15 cellular contexts compared by ENCODE assay signal in the genomic region with DNA sequence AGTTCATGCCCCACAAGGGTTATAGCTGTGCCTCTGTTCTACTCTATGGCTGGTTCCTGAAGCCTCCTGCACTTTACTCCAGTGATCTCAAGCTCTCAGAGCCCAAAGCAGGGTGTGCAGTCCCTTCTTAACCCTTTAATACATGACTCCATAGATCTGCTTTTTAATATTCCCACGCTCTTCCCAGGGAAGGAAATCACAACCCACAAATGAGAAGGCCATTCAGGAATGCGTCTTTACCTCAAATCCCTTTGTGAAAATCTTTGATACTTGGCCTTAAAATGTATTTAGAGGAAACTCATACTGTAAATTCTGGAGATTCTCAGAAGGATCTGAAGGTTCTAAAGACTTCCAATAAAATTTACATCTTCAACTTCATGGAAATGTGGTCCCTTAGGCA. TPM values are rescaled to one million over a fixed set of nuclear protein-coding genes. Genes with fewer than 3 reads are reported as not detected.
A peak's percentile ranks its signal among the peaks of the same experiment; 100 is the strongest.
DNase-seq lines count a peak whose midpoint lies in the region; ATAC-seq and TF ChIP-seq lines count a peak whose summit lies in the region.
"Had no signal": no experiment of that assay in that cellular context is flagged by ENCODE, and none has a peak within 500 bp of the region (broad histone marks: within the 10 kb centered on the region; RNA-seq: fewer than 3 reads in every experiment).

No MANE protein-coding gene starts in this region.

- no peak overlapping the region for H3K4me3 ChIP-seq in smooth muscle cell
- H3K4me3 ChIP-seq: body of pancreas had no signal

- intact Hi-C loops in left ventricle myocardium superior (cut with micrococcal nuclease) = no loop called here

- peak overlapping the region; percentile 67 for H3K4me2 ChIP-seq in smooth muscle cell

- peak overlapping the region; percentile 78 for H3K27ac ChIP-seq in smooth muscle cell (ENCODE audit: low read depth)

- 24% methylated on average over 2 of the region's 2 CpGs for WGBS in smooth muscle cell (ENCODE audit: low lambda C conversion rate)

- DNase-seq in EL = peak; percentile 82
- peak; percentile 56 for DNase-seq in astrocyte of the hippocampus (ENCODE audit: low read depth, low spot score)
- no peak for DNase-seq in left ventricle myocardium superior
- DNase-seq in smooth muscle cell (lab: John Stamatoyannopoulos, UW; ENCODE audit: unreplicated experiment) = no peak
- DNase-seq in GM10266 (ENCODE audit: extremely low spot score) = no peak
- no peak for DNase-seq in omental fat pad (ENCODE audit: low spot score)
- DNase-seq in HUDEP-2 (lab: John Stamatoyannopoulos, UW; ENCODE audit: unreplicated experiment in 76 of 76) = no peak
- DNase-seq: activated CD8-positive, alpha-beta T cell treated with anti-CD3 and anti-CD28 coated beads for 36 hours; head of caudate nucleus; Kasumi-1; NCI-H1694; NCI-H510A; stimulated activated CD4-positive, alpha-beta T cell treated with anti-CD3 and anti-CD28 coated beads, Interleukin-4, amount 100 ng/mL, for 1 hour had no signal

- H3K4me1 ChIP-seq in smooth muscle cell (ENCODE audit: low read depth) = peaks cover 15% of the 10 kb centered on the region
- H3K4me1 ChIP-seq: body of pancreas had no signal

- H4K20me1 ChIP-seq in smooth muscle cell (ENCODE audit: low read depth) = peaks cover 15% of the 10 kb centered on the region

- H3K27me3 ChIP-seq in smooth muscle cell (ENCODE audit: low read depth) = no peaks in the 10 kb centered on the region
- H3K27me3 ChIP-seq: body of pancreas had no signal

- peaks cover 69% of the 10 kb centered on the region for H3K79me2 ChIP-seq in smooth muscle cell (ENCODE audit: low read depth)

- TF ChIP-seq CTCF in smooth muscle cell (IDR thresholded peaks at IDR 0.05; ENCODE audit: borderline replicate concordance, insufficient read depth, poor library complexity, severe bottlenecking) = no peak
- TF ChIP-seq CTCF in GM10266 (IDR thresholded peaks at IDR 0.05; ENCODE audit: control insufficient read depth, insufficient read depth, low read depth, missing control alignments) = no peak
- TF ChIP-seq CTCF in omental fat pad (IDR thresholded peaks at IDR 0.05) = no peak

- H3K36me3 ChIP-seq in smooth muscle cell (ENCODE audit: low read depth) = no peaks in the 10 kb centered on the region

- peak; percentile 19 for ATAC-seq in left ventricle myocardium superior
- no peak for ATAC-seq in omental fat pad (ENCODE audit: low FRiP score)
- ATAC-seq in GM21367 (IDR thresholded peaks at IDR 0.05; ENCODE audit: unreplicated experiment) = no peak
- ATAC-seq: activated CD8-positive, alpha-beta T cell treated with anti-CD3 and anti-CD28 coated beads for 36 hours; body of pancreas had no signal

- no peak overlapping the region for H2AFZ ChIP-seq in smooth muscle cell (ENCODE audit: low read depth)

- H3K9ac ChIP-seq in smooth muscle cell (ENCODE audit: low read depth) = peak overlapping the region; percentile 6

- H3K9me3 ChIP-seq in smooth muscle cell (replicated peaks; ENCODE audit: low read depth) = no peaks in the 10 kb centered on the region

- H3F3A ChIP-seq in smooth muscle cell (ENCODE audit: low read depth) = peaks cover 17% of the 10 kb centered on the region

RNA-seq across cellular contexts. Expression of gene NID2, which starts 17.0 kb away (rescaled TPM):
- total RNA-seq in left ventricle myocardium superior (41.3 TPM), smooth muscle cell (217 and 229 TPM in 2 replicates), omental fat pad (10 to 100 TPM; 33.3 to 67.0 (median 45.4) TPM)
- 130 and 196 TPM in 2 replicates for polyA plus RNA-seq in smooth muscle cell

Comparison
In these comparisons a context has a peak if more than half of its experiments do, and no peak if none do; other contexts are left out.
1. DNase-seq: peak in EL (single experiment) and astrocyte of the hippocampus (single experiment); none in left ventricle myocardium superior (single experiment), smooth muscle cell (single experiment), GM10266 (single experiment), omental fat pad (single experiment) and HUDEP-2 (0 of 76).